In the genomic region with DNA sequence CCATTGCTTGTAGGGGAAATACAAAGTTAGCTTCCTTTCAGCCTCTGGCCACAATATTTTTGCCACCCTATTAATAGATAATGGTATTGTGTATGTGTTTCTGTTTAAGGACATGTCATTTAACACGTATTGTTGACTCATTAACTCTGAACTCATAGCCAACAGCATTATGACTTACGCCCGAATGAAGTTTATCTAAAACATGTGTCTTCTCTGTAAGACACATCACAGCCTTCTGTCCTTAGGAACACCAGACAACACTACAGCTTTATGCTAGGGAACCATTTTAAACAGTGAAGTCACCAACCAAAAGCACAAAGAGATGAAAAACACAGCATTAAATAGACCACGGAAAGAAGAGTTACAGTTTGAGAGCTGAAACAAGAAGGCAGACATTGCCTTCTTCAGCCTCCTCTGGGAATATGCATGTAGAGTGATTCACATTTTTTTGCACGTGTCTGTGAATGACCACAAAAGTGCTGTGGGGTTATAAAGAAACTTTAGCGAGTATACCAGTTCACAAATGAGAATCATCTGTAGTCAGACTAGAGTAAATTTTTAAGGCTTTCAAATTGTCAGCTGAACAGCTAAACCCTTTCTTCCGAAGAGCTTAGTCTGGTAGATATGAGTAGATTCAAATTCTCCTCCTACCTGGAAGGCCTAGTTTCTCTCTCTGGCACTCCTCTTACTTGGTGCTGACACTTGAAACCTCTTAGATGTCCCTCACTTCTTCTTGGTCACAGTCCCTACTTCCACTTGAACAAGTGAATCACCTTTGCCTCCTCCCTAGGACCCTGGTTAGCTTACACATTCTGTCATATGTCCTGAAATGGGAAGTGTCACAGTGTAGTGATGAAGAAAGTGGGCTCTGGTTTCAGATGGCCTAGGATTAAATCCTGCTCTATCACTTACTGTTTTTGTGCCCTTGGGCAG, we compare ENCODE assay signal across 10 cellular contexts. TPM values are rescaled to one million over a fixed set of nuclear protein-coding genes. Genes with fewer than 3 reads are reported as not detected.
DNase-seq lines count a peak whose midpoint lies in the region; ATAC-seq and TF ChIP-seq lines count a peak whose summit lies in the region.
"Had no signal": no experiment of that assay in that cellular context is flagged by ENCODE, and none has a peak within 500 bp of the region (broad histone marks: within the 10 kb centered on the region; RNA-seq: fewer than 3 reads in every experiment).

No MANE protein-coding gene starts in this region.

- peak; percentile 11 to 48 for DNase-seq in NOMO-1 (lab: John Stamatoyannopoulos, UW; ENCODE audit: unreplicated experiment in 2 of 2)
- DNase-seq in NOMO-1 treated with dmso at 0.1 percent for 144 hours (lab: John Stamatoyannopoulos, UW; ENCODE audit: unreplicated experiment): no peak
- DNase-seq in RPMI7951 (ENCODE audit: low read depth): peak; percentile 97
- DNase-seq in spleen: no peak
- no peak for DNase-seq in DMS 273 treated with DMSO at 0.1 percent for 48 hours (lab: John Stamatoyannopoulos, UW)
- no peak for DNase-seq in cerebellum (ENCODE audit: low spot score)
- DNase-seq in activated CD4-positive, CD25-positive, alpha-beta regulatory T cell treated with anti-CD3 and anti-CD28 coated beads, Interleukin-2, amount 50 U/mL, for 72 hours: no peak
- DNase-seq: NCI-H1105 had no signal

- H3K4me3 ChIP-seq in spleen: no peak overlapping the region
- H3K4me3 ChIP-seq: lung had no signal

- intact Hi-C loops in spleen (cut with DNase I; ENCODE audit: low total_unique reads): no loop called here

- H3K27ac ChIP-seq in spleen: peak overlapping the region in 5 of 8 donors; percentile 12 to 67 (median 37)

- TF ChIP-seq POLR2A in spleen (IDR thresholded peaks at IDR 0.05): no peak

- TF ChIP-seq CTCF in spleen (IDR thresholded peaks at IDR 0.05 in 8 of 11, conservative IDR thresholded peaks at IDR 0.05 in 3 of 11): no peak

- peaks cover 13 to 90% (median 41%) of the 10 kb centered on the region in 6 donors for H3K4me1 ChIP-seq in spleen

- ATAC-seq in HG02840 (IDR thresholded peaks at IDR 0.05; ENCODE audit: low FRiP score, unreplicated experiment): peak; percentile 63

- 59 to 70% (median 67%) methylated on average over 7 of the region's 7 CpGs for WGBS in spleen, 5 donors

- H3K36me3 ChIP-seq in spleen: no peaks in the 10 kb centered on the region

- no peaks in the 10 kb centered on the region for H3K27me3 ChIP-seq in spleen (replicated peaks in 1 of 7)

- H3K9me3 ChIP-seq in spleen: no peaks in the 10 kb centered on the region

RNA-seq across cellular contexts. Expression of a gene that starts 32.2 kb away (rescaled TPM):
- total RNA-seq in RPMI7951 (2014; rRNA removed; shearing (Covaris generic)): 26.5 and 39.5 TPM in 2 replicates
- total RNA-seq in spleen (100 to 1,000 TPM in 6 of 7 donors, 10 to 100 TPM in 1; 80.3 to 205 (median 124) TPM), cerebellum (0.64 TPM)
- 1 to 10 TPM; 5.6 to 7.4 (median 6.7) TPM for polyA plus RNA-seq in spleen

Comparison
In these comparisons a context has a peak if more than half of its experiments do, and no peak if none do; other contexts are left out.
1. DNase-seq: peak in NOMO-1 (2 of 2) and RPMI7951 (single experiment); none in NOMO-1 treated with dmso at 0.1 percent for 144 hours (single experiment), spleen (single experiment), DMS 273 treated with DMSO at 0.1 percent for 48 hours (single experiment), cerebellum (single experiment) and activated CD4-positive, CD25-positive, alpha-beta regulatory T cell treated with anti-CD3 and anti-CD28 coated beads, Interleukin-2, amount 50 U/mL, for 72 hours (single experiment).
2. RNA of a gene that starts 32.2 kb away (total RNA-seq): 80.3 to 205 TPM in spleen and 26.5 to 39.5 TPM in RPMI7951; 0.64 TPM in cerebellum (single experiment); every median in the first group is over 10 times any median in the second.